Comparison of ENCODE assay signal across 18 cellular contexts in the genomic region with DNA sequence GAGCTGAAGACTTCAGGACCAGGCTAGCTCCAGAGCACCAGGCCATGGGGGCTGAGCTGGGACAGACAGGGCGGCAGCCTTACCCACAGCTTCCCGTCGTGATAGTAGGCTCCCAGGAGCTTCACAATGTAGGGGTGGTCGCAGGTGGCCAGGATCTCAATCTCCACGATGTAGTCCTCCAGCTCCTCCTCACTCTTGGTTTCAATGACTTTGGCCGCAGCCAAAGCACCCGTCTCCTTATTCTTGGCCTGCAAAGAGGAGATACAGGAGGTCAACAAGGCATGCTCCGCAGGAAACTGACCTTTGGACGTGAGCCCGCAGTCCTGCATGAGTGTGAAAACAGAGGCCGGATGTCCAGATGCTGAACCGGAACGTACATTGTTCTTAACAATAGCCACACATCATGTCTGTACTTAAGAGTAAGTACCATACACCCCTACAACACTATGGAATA. TPM values are rescaled to one million over a fixed set of nuclear protein-coding genes. Genes with fewer than 3 reads are reported as not detected.
DNase-seq lines count a peak whose midpoint lies in the region; ATAC-seq and TF ChIP-seq lines count a peak whose summit lies in the region.
"Had no signal": no experiment of that assay in that cellular context is flagged by ENCODE, and none has a peak within 500 bp of the region (broad histone marks: within the 10 kb centered on the region; RNA-seq: fewer than 3 reads in every experiment).

No MANE protein-coding gene starts in this region.

- peaks cover 65% of the 10 kb centered on the region for H3K36me3 Mint-ChIP-seq in activated CD8-positive, alpha-beta memory T cell treated with anti-CD3 and anti-CD28 coated beads, Interleukin-2, amount 10 ng/mL, durations not matched to agents 7 days and 5 days
- peaks cover 23 to 60% of the 10 kb centered on the region in 2 donors for H3K36me3 Mint-ChIP-seq in activated naive CD4-positive, alpha-beta T cell treated with anti-CD3 and anti-CD28 coated beads, Interleukin-2, amount 50 U/mL, for 72 hours
- H3K36me3 Mint-ChIP-seq in immature natural killer cell: peaks cover 22 to 42% (median 23%) of the 10 kb centered on the region in 3 donors
- H3K36me3 Mint-ChIP-seq in stimulated activated naive B cell treated with anti-CD40 and anti-IgM and Interleukin-4, amounts not matched to agents 10 μg/mL and 1 μg/mL and 100 μg/mL, for 72 hours: peaks cover 66 to 75% of the 10 kb centered on the region in 2 donors

- TF ChIP-seq CTCF in transverse colon (IDR thresholded peaks at IDR 0.05): no peak

- peak overlapping the region; percentile 14 for H3K27ac Mint-ChIP-seq in activated CD8-positive, alpha-beta memory T cell treated with anti-CD3 and anti-CD28 coated beads, Interleukin-2, amount 10 ng/mL, durations not matched to agents 7 days and 5 days
- H3K27ac Mint-ChIP-seq in activated naive CD4-positive, alpha-beta T cell treated with anti-CD3 and anti-CD28 coated beads, Interleukin-2, amount 50 U/mL, for 72 hours: peak overlapping the region; percentile 19 to 67
- H3K27ac Mint-ChIP-seq in immature natural killer cell: peak overlapping the region; percentile 78 to 89 (median 82)
- H3K27ac Mint-ChIP-seq in stimulated activated naive B cell treated with anti-CD40 and anti-IgM and Interleukin-4, amounts not matched to agents 10 μg/mL and 1 μg/mL and 100 μg/mL, for 72 hours: peak overlapping the region; percentile 88

- no peak for ATAC-seq in activated CD8-positive, alpha-beta memory T cell treated with anti-CD3 and anti-CD28 coated beads, Interleukin-2, amount 10 ng/mL, durations not matched to agents 7 days and 5 days
- no peak for ATAC-seq in activated naive CD4-positive, alpha-beta T cell treated with anti-CD3 and anti-CD28 coated beads, Interleukin-2, amount 50 U/mL, for 72 hours
- ATAC-seq in stimulated activated naive B cell treated with anti-CD40 and anti-IgM and Interleukin-4, amounts not matched to agents 10 μg/mL and 1 μg/mL and 100 μg/mL, for 72 hours (replicated peaks): no peak
- ATAC-seq in GM18498 (IDR thresholded peaks at IDR 0.05; ENCODE audit: unreplicated experiment) (no peak), HG03521 (IDR thresholded peaks at IDR 0.05; ENCODE audit: unreplicated experiment) (no peak)

- TF ChIP-seq POLR2A in transverse colon (IDR thresholded peaks at IDR 0.05): no peak

- H3K27me3 ChIP-seq in transverse colon: no peaks in the 10 kb centered on the region
- H3K27me3 ChIP-seq: MG63 had no signal

- H3K4me3 Mint-ChIP-seq in activated CD8-positive, alpha-beta memory T cell treated with anti-CD3 and anti-CD28 coated beads, Interleukin-2, amount 10 ng/mL, durations not matched to agents 7 days and 5 days: no peak overlapping the region
- H3K4me3 Mint-ChIP-seq in immature natural killer cell: peak overlapping the region in 4 of 5 donors; percentile 8 to 18 (median 11)
- peak overlapping the region in 1 of 2 donors; percentile 56 for H3K4me3 Mint-ChIP-seq in stimulated activated naive B cell treated with anti-CD40 and anti-IgM and Interleukin-4, amounts not matched to agents 10 μg/mL and 1 μg/mL and 100 μg/mL, for 72 hours
- H3K4me3 Mint-ChIP-seq: nephron had no signal

- 93% methylated on average over 13 of the region's 13 CpGs; no CpG with 5 or more reads in 1 of the 2 donors for WGBS in transverse colon (ENCODE audit: low coverage in 1 of 2), 2 donors

- no peaks in the 10 kb centered on the region for H3K9me3 ChIP-seq in transverse colon
- H3K9me3 ChIP-seq: MG63 had no signal

- H3K9me3 Mint-ChIP-seq in activated CD8-positive, alpha-beta memory T cell treated with anti-CD3 and anti-CD28 coated beads, Interleukin-2, amount 10 ng/mL, durations not matched to agents 7 days and 5 days (ENCODE audit: low read depth): no peaks in the 10 kb centered on the region
- H3K9me3 Mint-ChIP-seq in activated naive CD4-positive, alpha-beta T cell treated with anti-CD3 and anti-CD28 coated beads, Interleukin-2, amount 50 U/mL, for 72 hours: peaks cover 0 to 5% of the 10 kb centered on the region in 2 donors
- H3K9me3 Mint-ChIP-seq in immature natural killer cell: no peaks in the 10 kb centered on the region
- H3K9me3 Mint-ChIP-seq in stimulated activated naive B cell treated with anti-CD40 and anti-IgM and Interleukin-4, amounts not matched to agents 10 μg/mL and 1 μg/mL and 100 μg/mL, for 72 hours: no peaks in the 10 kb centered on the region
- H3K9me3 Mint-ChIP-seq: nephron had no signal

- DNase-seq in activated CD8-positive, alpha-beta memory T cell treated with anti-CD3 and anti-CD28 coated beads, Interleukin-2, amount 10 ng/mL, durations not matched to agents 7 days and 5 days: no peak
- no peak for DNase-seq in activated CD8-positive, alpha-beta memory T cell treated with anti-CD3 and anti-CD28 coated beads for 24 hours
- DNase-seq in activated naive CD4-positive, alpha-beta T cell treated with anti-CD3 and anti-CD28 coated beads, Interleukin-2, amount 50 U/mL, for 72 hours (ENCODE audit: low spot score in 2 of 2): no peak
- no peak for DNase-seq in immature natural killer cell
- DNase-seq in stimulated activated naive B cell treated with anti-CD40 and anti-IgM and Interleukin-4, amounts not matched to agents 10 μg/mL and 1 μg/mL and 100 μg/mL, for 72 hours: no peak
- no peak for DNase-seq in transverse colon
- DNase-seq: ACHN; activated CD4-positive, alpha-beta T cell treated with anti-CD3 and anti-CD28 coated beads, Interleukin-2, amount 50 U/mL, for 1 hour; amygdala; MG63; small intestine had no signal

- H3K4me1 ChIP-seq in transverse colon: peaks cover 0 to 1% (median 0%) of the 10 kb centered on the region in 4 donors

- no peaks in the 10 kb centered on the region for H3K27me3 Mint-ChIP-seq in activated CD8-positive, alpha-beta memory T cell treated with anti-CD3 and anti-CD28 coated beads, Interleukin-2, amount 10 ng/mL, durations not matched to agents 7 days and 5 days
- H3K27me3 Mint-ChIP-seq in immature natural killer cell (ENCODE audit: low read depth in 3 of 3): peaks cover 0 to under 1% (median 0%) of the 10 kb centered on the region in 3 donors
- H3K27me3 Mint-ChIP-seq in stimulated activated naive B cell treated with anti-CD40 and anti-IgM and Interleukin-4, amounts not matched to agents 10 μg/mL and 1 μg/mL and 100 μg/mL, for 72 hours: no peaks in the 10 kb centered on the region

- CTCF ChIA-PET in activated CD8-positive, alpha-beta memory T cell treated with anti-CD3 and anti-CD28 coated beads, Interleukin-2, amount 10 ng/mL, durations not matched to agents 7 days and 5 days (lab: Charles Lee): interaction anchor here (1.2 to 1.6 kb wide), 2 partner anchors 17 to 127 kb away, joined by 3 to 6 read pairs; partner anchors contain the start of gene UBTD2

- no peak overlapping the region for H3K4me3 ChIP-seq in transverse colon
- H3K4me3 ChIP-seq: MG63 had no signal

- intact Hi-C loops in transverse colon (cut with DNase I; ENCODE audit: low total_unique reads): no loop called here

- in situ Hi-C loops in transverse colon (cut with MboI; ENCODE audit: low pct_ligation_motif_present in 1 of 4, low pct_unique_long_range_greater_than_20kb in 1 of 4, low sequenced_read_pairs in 3 of 4): no loop called here

- no peak for TF ChIP-seq EP300 in transverse colon (IDR thresholded peaks at IDR 0.05; ENCODE audit: low read depth)

- H3K36me3 ChIP-seq in transverse colon: peaks cover 0 to 8% (median 0%) of the 10 kb centered on the region in 4 donors

- H3K4me1 Mint-ChIP-seq in activated CD8-positive, alpha-beta memory T cell treated with anti-CD3 and anti-CD28 coated beads, Interleukin-2, amount 10 ng/mL, durations not matched to agents 7 days and 5 days: peaks cover 63% of the 10 kb centered on the region
- peaks cover 91 to 92% of the 10 kb centered on the region in 2 donors for H3K4me1 Mint-ChIP-seq in immature natural killer cell
- peaks cover 62 to 82% of the 10 kb centered on the region in 2 donors for H3K4me1 Mint-ChIP-seq in stimulated activated naive B cell treated with anti-CD40 and anti-IgM and Interleukin-4, amounts not matched to agents 10 μg/mL and 1 μg/mL and 100 μg/mL, for 72 hours
- H3K4me1 Mint-ChIP-seq: nephron had no signal

- no peak overlapping the region for H3K27ac ChIP-seq in transverse colon

RNA-seq across cellular contexts. Expression of gene STK10, which starts 31.5 kb away (rescaled TPM):
- total RNA-seq in activated CD8-positive, alpha-beta memory T cell treated with anti-CD3 and anti-CD28 coated beads, Interleukin-2, amount 10 ng/mL, durations not matched to agents 7 days and 5 days: 100 to 1,000 TPM; 223 to 327 TPM
- total RNA-seq in activated naive CD4-positive, alpha-beta T cell treated with anti-CD3 and anti-CD28 coated beads, Interleukin-2, amount 50 U/mL, for 72 hours: 10 to 100 TPM; 42.9 to 92.2 TPM
- 100 to 1,000 TPM in 1 of 3 donors, 10 to 100 TPM in 2; 24.8 to 274 (median 54.9) TPM for polyA plus RNA-seq in immature natural killer cell
- total RNA-seq in transverse colon: 100 to 1,000 TPM in 1 of 4 donors, 10 to 100 TPM in 3; 21.2 to 207 (median 49.3) TPM

RNA-seq across cellular contexts. Expression of gene EFCAB9, which starts 37.4 kb away (rescaled TPM):
- not detected for total RNA-seq in activated CD8-positive, alpha-beta memory T cell treated with anti-CD3 and anti-CD28 coated beads, Interleukin-2, amount 10 ng/mL, durations not matched to agents 7 days and 5 days
- not detected for total RNA-seq in activated naive CD4-positive, alpha-beta T cell treated with anti-CD3 and anti-CD28 coated beads, Interleukin-2, amount 50 U/mL, for 72 hours
- polyA plus RNA-seq in immature natural killer cell: not detected
- total RNA-seq in transverse colon: not detected
- total RNA-seq: frontal cortex, H1, ureter had no signal
- polyA plus RNA-seq: H1, keratinocyte, small intestine had no signal

Comparison
In these comparisons a context has a peak if more than half of its experiments do, and no peak if none do; other contexts are left out.
1. H3K27ac Mint-ChIP-seq: peak in every context shown above with its lines; median percentile 88 in stimulated activated naive B cell treated with anti-CD40 and anti-IgM and Interleukin-4, amounts not matched to agents 10 μg/mL and 1 μg/mL and 100 μg/mL, for 72 hours; 82 in immature natural killer cell; 43 in activated naive CD4-positive, alpha-beta T cell treated with anti-CD3 and anti-CD28 coated beads, Interleukin-2, amount 50 U/mL, for 72 hours; 14 in activated CD8-positive, alpha-beta memory T cell treated with anti-CD3 and anti-CD28 coated beads, Interleukin-2, amount 10 ng/mL, durations not matched to agents 7 days and 5 days.